Comparison of ENCODE assay signal across 23 cellular contexts in genomic region chr12:68403711-68404110, GRCh38.
"Had no signal": no experiment of that assay in that cellular context is flagged by ENCODE, and none has a peak within 500 bp of the region (broad histone marks: within the 10 kb centered on the region; RNA-seq: fewer than 3 reads in every experiment).

No MANE protein-coding gene starts in this region.

- H3K27ac Mint-ChIP-seq: activated naive CD4-positive, alpha-beta T cell treated with anti-CD3 and anti-CD28 coated beads, Interleukin-2, amount 50 U/mL, for 72 hours; stimulated activated memory B cell treated with anti-CD40 and anti-IgM and Interleukin-4, amounts not matched to agents 10 μg/mL and 1 μg/mL and 100 μg/mL, for 72 hours had no signal

- ATAC-seq: activated naive CD4-positive, alpha-beta T cell treated with anti-CD3 and anti-CD28 coated beads, Interleukin-2, amount 50 U/mL, for 72 hours; effector memory CD8-positive, alpha-beta T cell; foreskin keratinocyte; left lobe of liver; natural killer cell; sciatic nerve; stimulated activated memory B cell treated with anti-CD40 and anti-IgM and Interleukin-4, amounts not matched to agents 10 μg/mL and 1 μg/mL and 100 μg/mL, for 72 hours had no signal

- H3K9me3 ChIP-seq: adrenal gland, ovary, testis, upper lobe of left lung had no signal

- H3K27me3 Mint-ChIP-seq: effector memory CD8-positive, alpha-beta T cell; stimulated activated memory B cell treated with anti-CD40 and anti-IgM and Interleukin-4, amounts not matched to agents 10 μg/mL and 1 μg/mL and 100 μg/mL, for 72 hours had no signal

- H3K4me3 Mint-ChIP-seq: effector memory CD8-positive, alpha-beta T cell; natural killer cell; stimulated activated memory B cell treated with anti-CD40 and anti-IgM and Interleukin-4, amounts not matched to agents 10 μg/mL and 1 μg/mL and 100 μg/mL, for 72 hours had no signal

- H3K4me3 ChIP-seq: adrenal gland, cardiac muscle cell, lung, ovary, testis, upper lobe of left lung had no signal

- H3K27ac ChIP-seq: adrenal gland, cardiac muscle cell, foreskin keratinocyte, ovary, testis, WERI-Rb-1 had no signal

- H3K4me1 Mint-ChIP-seq: stimulated activated memory B cell treated with anti-CD40 and anti-IgM and Interleukin-4, amounts not matched to agents 10 μg/mL and 1 μg/mL and 100 μg/mL, for 72 hours had no signal

- DNase-seq: activated CD4-positive, alpha-beta T cell treated with anti-CD3 and anti-CD28 coated beads for 1 hour; activated gamma-delta T cell treated with Interleukin-2 at 50 U/mL for 16 hours; adrenal gland; dermis blood vessel endothelial cell; effector memory CD8-positive, alpha-beta T cell; glutamatergic neuron; hypothalamus; kidney; natural killer cell; ovary; stimulated activated CD4-positive, alpha-beta T cell treated with anti-CD3 and anti-CD28 coated beads, Interleukin-4, amount 100 ng/mL, for 24 hours; T-helper 1 cell; T1000; testis; upper lobe of left lung; WERI-Rb-1 had no signal

- H3K36me3 Mint-ChIP-seq: activated naive CD4-positive, alpha-beta T cell treated with anti-CD3 and anti-CD28 coated beads, Interleukin-2, amount 50 U/mL, for 72 hours; natural killer cell; stimulated activated memory B cell treated with anti-CD40 and anti-IgM and Interleukin-4, amounts not matched to agents 10 μg/mL and 1 μg/mL and 100 μg/mL, for 72 hours had no signal

- H3K36me3 ChIP-seq: adrenal gland, cardiac muscle cell, ovary, upper lobe of left lung, WERI-Rb-1 had no signal

- H3K4me1 ChIP-seq: foreskin keratinocyte had no signal

- H3K27me3 ChIP-seq: adrenal gland, cardiac muscle cell, ovary, testis, upper lobe of left lung had no signal
